ENCODE assay signal across 18 cellular contexts in genomic region chr2:197181491-197181890, GRCh38.
DNase-seq lines count a peak whose midpoint lies in the region; ATAC-seq and TF ChIP-seq lines count a peak whose summit lies in the region.
"Had no signal": no experiment of that assay in that cellular context is flagged by ENCODE, and none has a peak within 500 bp of the region (broad histone marks: within the 10 kb centered on the region; RNA-seq: fewer than 3 reads in every experiment).

No MANE protein-coding gene starts in this region.

- H3K4me1 ChIP-seq in fibroblast of lung (ENCODE audit: control insufficient read depth, extremely low read depth, insufficient read depth, low read length): peaks cover 8% of the 10 kb centered on the region

- H3K36me3 Mint-ChIP-seq in activated T-cell treated with anti-CD3 and anti-CD28 coated beads, Interleukin-2, amount 50 U/mL, for 72 hours (ENCODE audit: insufficient read depth in 2 of 2): peaks cover 13 to 17% of the 10 kb centered on the region in 2 donors
- H3K36me3 Mint-ChIP-seq in activated T-cell treated with anti-CD3 and anti-CD28 coated beads, Interleukin-2, amount 50 U/mL, for 4 hours (ENCODE audit: insufficient read depth): peaks cover 35% of the 10 kb centered on the region

- no peaks in the 10 kb centered on the region for H4K20me1 ChIP-seq in fibroblast of lung (ENCODE audit: control insufficient read depth, extremely low read depth, insufficient read depth, low read length)

- no peaks in the 10 kb centered on the region for H3K36me3 ChIP-seq in fibroblast of lung (ENCODE audit: control insufficient read depth, insufficient read depth, low read length)

- H3K9ac ChIP-seq in fibroblast of lung (ENCODE audit: insufficient read depth, low read length): no peak overlapping the region

- H3K4me2 ChIP-seq in fibroblast of lung (ENCODE audit: extremely low read depth, insufficient read depth, low read length): peak overlapping the region; percentile 26
- H3K4me2 ChIP-seq: hepatocyte, smooth muscle cell had no signal

- H3K4me3 Mint-ChIP-seq in activated T-cell treated with anti-CD3 and anti-CD28 coated beads, Interleukin-2, amount 50 U/mL, for 72 hours: no peak overlapping the region
- no peak overlapping the region for H3K4me3 Mint-ChIP-seq in activated T-cell treated with anti-CD3 and anti-CD28 coated beads, Interleukin-2, amount 50 U/mL, for 4 hours

- H3K27me3 ChIP-seq in fibroblast of lung (ENCODE audit: control insufficient read depth, insufficient read depth, low read length): no peaks in the 10 kb centered on the region
- H3K27me3 ChIP-seq: hepatocyte had no signal

- peak overlapping the region; percentile 16 for H3K27ac ChIP-seq in fibroblast of lung (ENCODE audit: insufficient read depth, low read length)
- H3K27ac ChIP-seq: hepatocyte, psoas muscle had no signal

- no peaks in the 10 kb centered on the region for H3K9me3 Mint-ChIP-seq in activated T-cell treated with anti-CD3 and anti-CD28 coated beads, Interleukin-2, amount 50 U/mL, for 72 hours
- no peaks in the 10 kb centered on the region for H3K9me3 Mint-ChIP-seq in activated T-cell treated with anti-CD3 and anti-CD28 coated beads, Interleukin-2, amount 50 U/mL, for 4 hours

- ATAC-seq in activated T-cell treated with anti-CD3 and anti-CD28 coated beads, Interleukin-2, amount 50 U/mL, for 72 hours (replicated peaks in 1 of 2): no peak
- ATAC-seq in activated T-cell treated with anti-CD3 and anti-CD28 coated beads, Interleukin-2, amount 50 U/mL, for 4 hours: no peak
- ATAC-seq in GM18517 (IDR thresholded peaks at IDR 0.05; ENCODE audit: unreplicated experiment): no peak
- ATAC-seq: K562, psoas muscle had no signal

- H3K4me3 ChIP-seq in fibroblast of lung (replicated peaks in 1 of 4; ENCODE audit: control extremely low read depth in 1 of 4, insufficient read depth in 1 of 4, low read depth in 3 of 4, low read length in 4 of 4): no peak overlapping the region
- H3K4me3 ChIP-seq: hepatocyte, K562, psoas muscle, smooth muscle cell had no signal

- no peak for DNase-seq in activated T-cell treated with anti-CD3 and anti-CD28 coated beads, Interleukin-2, amount 50 U/mL, for 72 hours
- DNase-seq in activated T-cell treated with anti-CD3 and anti-CD28 coated beads, Interleukin-2, amount 50 U/mL, for 4 hours: no peak
- DNase-seq in RPMI7951 (ENCODE audit: low read depth) (peak; percentile 72), fibroblast of lung (ENCODE audit: low read depth in 2 of 2) (peak; percentile 13 to 88), activated gamma-delta T cell (lab: John Stamatoyannopoulos, UW) (no peak), mucosa of gallbladder (ENCODE audit: low spot score) (no peak)
- DNase-seq in effector CD8-positive, alpha-beta T cell (lab: John Stamatoyannopoulos, UW): no peak
- DNase-seq: ACHN; activated CD4-positive, alpha-beta T cell treated with anti-CD3 and anti-CD28 coated beads for 1 hour; DMS79; MV-4-11; NCI-H2029; psoas muscle; stimulated activated CD4-positive, alpha-beta T cell treated with anti-CD3 and anti-CD28 coated beads, Interleukin-4, amount 100 ng/mL, for 24 hours had no signal

- H2AFZ ChIP-seq in fibroblast of lung (ENCODE audit: low read length): no peak overlapping the region
- H2AFZ ChIP-seq: hepatocyte had no signal

- H3K4me1 Mint-ChIP-seq in activated T-cell treated with anti-CD3 and anti-CD28 coated beads, Interleukin-2, amount 50 U/mL, for 72 hours (ENCODE audit: low read depth): peaks cover 57% of the 10 kb centered on the region
- H3K4me1 Mint-ChIP-seq in activated T-cell treated with anti-CD3 and anti-CD28 coated beads, Interleukin-2, amount 50 U/mL, for 4 hours (ENCODE audit: low read depth): peaks cover 65% of the 10 kb centered on the region

- H3K27ac Mint-ChIP-seq in activated T-cell treated with anti-CD3 and anti-CD28 coated beads, Interleukin-2, amount 50 U/mL, for 72 hours: peak overlapping the region; percentile 79

- H3K9me3 ChIP-seq in fibroblast of lung (ENCODE audit: control insufficient read depth, insufficient read depth, low read depth, low read length): no peaks in the 10 kb centered on the region
- H3K9me3 ChIP-seq: psoas muscle had no signal

- TF ChIP-seq CTCF in fibroblast of lung (conservative IDR thresholded peaks at IDR 0.05 in 1 of 2, IDR thresholded peaks at IDR 0.05 in 1 of 2; ENCODE audit: low read depth in 1 of 2, low read length in 2 of 2): no peak

- H3K79me2 ChIP-seq in fibroblast of lung (ENCODE audit: control insufficient read depth, insufficient read depth, low read length): no peaks in the 10 kb centered on the region
- H3K79me2 ChIP-seq: hepatocyte had no signal

- no peaks in the 10 kb centered on the region for H3K27me3 Mint-ChIP-seq in activated T-cell treated with anti-CD3 and anti-CD28 coated beads, Interleukin-2, amount 50 U/mL, for 72 hours (ENCODE audit: low read depth)
- H3K27me3 Mint-ChIP-seq in activated T-cell treated with anti-CD3 and anti-CD28 coated beads, Interleukin-2, amount 50 U/mL, for 4 hours (ENCODE audit: low read depth): no peaks in the 10 kb centered on the region

Comparison
In these comparisons a context has a peak if more than half of its experiments do, and no peak if none do; other contexts are left out.
1. DNase-seq: peak in RPMI7951 (single experiment) and fibroblast of lung (2 of 2); none in activated T-cell treated with anti-CD3 and anti-CD28 coated beads, Interleukin-2, amount 50 U/mL, for 72 hours (0 of 2), activated T-cell treated with anti-CD3 and anti-CD28 coated beads, Interleukin-2, amount 50 U/mL, for 4 hours (single experiment), activated gamma-delta T cell (single experiment), mucosa of gallbladder (single experiment) and effector CD8-positive, alpha-beta T cell (single experiment).